ENCODE assay signal across 18 cellular contexts in genomic region chr18:63101811-63102210, GRCh38.
DNase-seq lines count a peak whose midpoint lies in the region; ATAC-seq and TF ChIP-seq lines count a peak whose summit lies in the region.
"Had no signal": no experiment of that assay in that cellular context is flagged by ENCODE, and none has a peak within 500 bp of the region (broad histone marks: within the 10 kb centered on the region; RNA-seq: fewer than 3 reads in every experiment).

No MANE protein-coding gene starts in this region.

- no peak overlapping the region for H3K4me3 Mint-ChIP-seq in activated CD8-positive, alpha-beta T cell treated with anti-CD3 and anti-CD28 coated beads, Interleukin-2, amount 10 ng/mL, durations not matched to agents 7 days and 5 days
- H3K4me3 Mint-ChIP-seq in activated CD8-positive, alpha-beta T cell treated with anti-CD3 and anti-CD28 coated beads for 36 hours, result no peak overlapping the region
- peak overlapping the region; percentile 61 for H3K4me3 Mint-ChIP-seq in activated naive CD8-positive, alpha-beta T cell treated with anti-CD3 and anti-CD28 coated beads, Interleukin-2, amount 10 ng/mL, durations not matched to agents 7 days and 5 days
- peak overlapping the region in 5 of 10 donors; percentile 21 to 61 (median 42) for H3K4me3 Mint-ChIP-seq in naive thymus-derived CD4-positive, alpha-beta T cell
- H3K4me3 Mint-ChIP-seq: CD8-positive, alpha-beta memory T cell; H9 had no signal

- H3K27me3 ChIP-seq in H7 (ENCODE audit: control insufficient read depth, insufficient read depth, low read length), result no peaks in the 10 kb centered on the region
- H3K27me3 ChIP-seq in naive thymus-derived CD4-positive, alpha-beta T cell (ENCODE audit: control insufficient read depth in 2 of 2, insufficient read depth in 2 of 2, low read length in 2 of 2), result no peaks in the 10 kb centered on the region
- no peaks in the 10 kb centered on the region for H3K27me3 ChIP-seq in prostate gland (replicated peaks; ENCODE audit: insufficient read depth)
- H3K27me3 ChIP-seq: Peyer's patch, SJSA1 had no signal

- intact Hi-C loops in activated CD8-positive, alpha-beta T cell treated with anti-CD3 and anti-CD28 coated beads for 36 hours (cut with micrococcal nuclease), result no loop called here
- intact Hi-C loops in naive thymus-derived CD4-positive, alpha-beta T cell (cut with micrococcal nuclease), result no loop called here
- intact Hi-C loops in prostate gland (cut with DNase I), result no loop called here

- no peak for TF ChIP-seq POLR2A in prostate gland (IDR thresholded peaks at IDR 0.05)

- H3K4me1 Mint-ChIP-seq in activated CD8-positive, alpha-beta T cell treated with anti-CD3 and anti-CD28 coated beads, Interleukin-2, amount 10 ng/mL, durations not matched to agents 7 days and 5 days (ENCODE audit: low read depth), result peaks cover 63% of the 10 kb centered on the region
- H3K4me1 Mint-ChIP-seq in activated CD8-positive, alpha-beta T cell treated with anti-CD3 and anti-CD28 coated beads for 36 hours (ENCODE audit: low read depth), result peaks cover 50% of the 10 kb centered on the region
- H3K4me1 Mint-ChIP-seq in activated naive CD8-positive, alpha-beta T cell treated with anti-CD3 and anti-CD28 coated beads, Interleukin-2, amount 10 ng/mL, durations not matched to agents 7 days and 5 days, result peaks cover 56% of the 10 kb centered on the region
- H3K4me1 Mint-ChIP-seq in naive thymus-derived CD4-positive, alpha-beta T cell, result peaks cover 49 to 71% (median 58%) of the 10 kb centered on the region in 7 donors

- ATAC-seq in activated CD8-positive, alpha-beta T cell treated with anti-CD3 and anti-CD28 coated beads, Interleukin-2, amount 10 ng/mL, durations not matched to agents 7 days and 5 days, result no peak
- no peak for ATAC-seq in activated CD8-positive, alpha-beta T cell treated with anti-CD3 and anti-CD28 coated beads for 36 hours
- no peak for ATAC-seq in activated naive CD8-positive, alpha-beta T cell treated with anti-CD3 and anti-CD28 coated beads, Interleukin-2, amount 10 ng/mL, durations not matched to agents 7 days and 5 days (ENCODE audit: low read depth)
- no peak for ATAC-seq in naive thymus-derived CD4-positive, alpha-beta T cell
- ATAC-seq in GM21515 (IDR thresholded peaks at IDR 0.05; ENCODE audit: unreplicated experiment), result no peak
- ATAC-seq: A549 had no signal

- H3K27ac ChIP-seq in naive thymus-derived CD4-positive, alpha-beta T cell (ENCODE audit: low read depth, low read length), result no peak overlapping the region
- H3K27ac ChIP-seq in prostate gland, result no peak overlapping the region
- H3K27ac ChIP-seq: A549, SJSA1 had no signal

- peaks cover 23 to 30% of the 10 kb centered on the region in 2 donors for H3K4me1 ChIP-seq in naive thymus-derived CD4-positive, alpha-beta T cell (ENCODE audit: control insufficient read depth in 2 of 2, insufficient read depth in 2 of 2, low read length in 2 of 2)
- no peaks in the 10 kb centered on the region for H3K4me1 ChIP-seq in prostate gland (replicated peaks)
- H3K4me1 ChIP-seq: A549 had no signal

- H3K27ac Mint-ChIP-seq in activated CD8-positive, alpha-beta T cell treated with anti-CD3 and anti-CD28 coated beads, Interleukin-2, amount 10 ng/mL, durations not matched to agents 7 days and 5 days, result peak overlapping the region; percentile 21
- no peak overlapping the region for H3K27ac Mint-ChIP-seq in activated CD8-positive, alpha-beta T cell treated with anti-CD3 and anti-CD28 coated beads for 36 hours
- H3K27ac Mint-ChIP-seq in activated naive CD8-positive, alpha-beta T cell treated with anti-CD3 and anti-CD28 coated beads, Interleukin-2, amount 10 ng/mL, durations not matched to agents 7 days and 5 days, result peak overlapping the region; percentile 78
- peak overlapping the region in 5 of 9 donors; percentile 8 to 81 (median 50) for H3K27ac Mint-ChIP-seq in naive thymus-derived CD4-positive, alpha-beta T cell
- H3K27ac Mint-ChIP-seq: H9 had no signal

- no peaks in the 10 kb centered on the region for H3K9me3 ChIP-seq in naive thymus-derived CD4-positive, alpha-beta T cell (ENCODE audit: control insufficient read depth in 2 of 3, low read length in 3 of 3)
- H3K9me3 ChIP-seq in prostate gland, result no peaks in the 10 kb centered on the region
- H3K9me3 ChIP-seq: A549, Peyer's patch, SJSA1 had no signal

- 96% methylated on average over 16 of the region's 16 CpGs for WGBS in prostate gland

- CTCF ChIA-PET in activated CD8-positive, alpha-beta T cell treated with anti-CD3 and anti-CD28 coated beads, Interleukin-2, amount 10 ng/mL, durations not matched to agents 7 days and 5 days (lab: Charles Lee), result interaction anchor here (0.6 to 1.6 kb wide), 2 partner anchors 18 to 223 kb away, joined by 3 to 4 read pairs; no protein-coding TSS in a partner anchor
- CTCF ChIA-PET in activated CD8-positive, alpha-beta T cell treated with anti-CD3 and anti-CD28 coated beads for 36 hours (lab: Charles Lee), result interaction anchor here (1.2 to 2.0 kb wide), 3 partner anchors 14 to 238 kb away, joined by 3 to 7 read pairs (median 3); no protein-coding TSS in a partner anchor
- CTCF ChIA-PET in naive thymus-derived CD4-positive, alpha-beta T cell (lab: Charles Lee), result no interaction called here

- DNase-seq in activated CD8-positive, alpha-beta T cell treated with anti-CD3 and anti-CD28 coated beads, Interleukin-2, amount 10 ng/mL, durations not matched to agents 7 days and 5 days, result peak; percentile 18
- no peak for DNase-seq in activated CD8-positive, alpha-beta T cell treated with anti-CD3 and anti-CD28 coated beads for 36 hours
- DNase-seq in H7, result peak; percentile 40
- no peak for DNase-seq in activated naive CD8-positive, alpha-beta T cell treated with anti-CD3 and anti-CD28 coated beads, Interleukin-2, amount 10 ng/mL, durations not matched to agents 7 days and 5 days
- DNase-seq in naive thymus-derived CD4-positive, alpha-beta T cell, result no peak
- DNase-seq in activated effector memory CD4-positive, alpha-beta T cell treated with anti-CD3 and anti-CD28 coated beads, Interleukin-2, amount 50 U/mL, for 16 hours, result no peak
- DNase-seq in prostate gland (ENCODE audit: low spot score), result no peak
- DNase-seq: CD8-positive, alpha-beta memory T cell; DMS53; H9; IMR-90; NCI-H1105; NCI-H2081; NCI-H446 treated with DMSO at 0.1 percent for 48 hours; Peyer's patch had no signal

- H3K9me3 Mint-ChIP-seq in activated CD8-positive, alpha-beta T cell treated with anti-CD3 and anti-CD28 coated beads, Interleukin-2, amount 10 ng/mL, durations not matched to agents 7 days and 5 days (ENCODE audit: insufficient read depth), result no peaks in the 10 kb centered on the region
- H3K9me3 Mint-ChIP-seq in activated CD8-positive, alpha-beta T cell treated with anti-CD3 and anti-CD28 coated beads for 36 hours, result no peaks in the 10 kb centered on the region
- peaks cover 13% of the 10 kb centered on the region for H3K9me3 Mint-ChIP-seq in activated naive CD8-positive, alpha-beta T cell treated with anti-CD3 and anti-CD28 coated beads, Interleukin-2, amount 10 ng/mL, durations not matched to agents 7 days and 5 days
- peaks cover 0 to 14% (median 0%) of the 10 kb centered on the region in 11 donors for H3K9me3 Mint-ChIP-seq in naive thymus-derived CD4-positive, alpha-beta T cell

- H3K4me3 ChIP-seq in H7 (ENCODE audit: insufficient read depth, low read depth, low read length), result no peak overlapping the region
- no peak overlapping the region for H3K4me3 ChIP-seq in naive thymus-derived CD4-positive, alpha-beta T cell (ENCODE audit: low read length)
- H3K4me3 ChIP-seq in prostate gland, result no peak overlapping the region
- H3K4me3 ChIP-seq: A549, Peyer's patch, SJSA1 had no signal

- H3K36me3 ChIP-seq in H7 (replicated peaks; ENCODE audit: control insufficient read depth, insufficient read depth, low read length) (no peaks in the 10 kb centered on the region), prostate gland (no peaks in the 10 kb centered on the region)
- H3K36me3 ChIP-seq in naive thymus-derived CD4-positive, alpha-beta T cell (ENCODE audit: control insufficient read depth in 2 of 3, insufficient read depth in 3 of 3, low read length in 3 of 3), result no peaks in the 10 kb centered on the region
- H3K36me3 ChIP-seq: Peyer's patch, SJSA1 had no signal

- H3K27me3 Mint-ChIP-seq in activated CD8-positive, alpha-beta T cell treated with anti-CD3 and anti-CD28 coated beads, Interleukin-2, amount 10 ng/mL, durations not matched to agents 7 days and 5 days (ENCODE audit: low read depth), result peaks cover 15% of the 10 kb centered on the region
- H3K27me3 Mint-ChIP-seq in activated CD8-positive, alpha-beta T cell treated with anti-CD3 and anti-CD28 coated beads for 36 hours, result peaks cover 2% of the 10 kb centered on the region
- H3K27me3 Mint-ChIP-seq in activated naive CD8-positive, alpha-beta T cell treated with anti-CD3 and anti-CD28 coated beads, Interleukin-2, amount 10 ng/mL, durations not matched to agents 7 days and 5 days, result peaks cover 3% of the 10 kb centered on the region
- peaks cover 0 to 18% (median 0%) of the 10 kb centered on the region in 5 donors for H3K27me3 Mint-ChIP-seq in naive thymus-derived CD4-positive, alpha-beta T cell

- TF ChIP-seq CTCF in activated CD8-positive, alpha-beta T cell treated with anti-CD3 and anti-CD28 coated beads for 36 hours (IDR thresholded peaks at IDR 0.05), result no peak
- no peak for TF ChIP-seq CTCF in prostate gland (IDR thresholded peaks at IDR 0.05)

- peaks cover 4% of the 10 kb centered on the region for H3K36me3 Mint-ChIP-seq in activated CD8-positive, alpha-beta T cell treated with anti-CD3 and anti-CD28 coated beads, Interleukin-2, amount 10 ng/mL, durations not matched to agents 7 days and 5 days (ENCODE audit: low read depth)
- no peaks in the 10 kb centered on the region for H3K36me3 Mint-ChIP-seq in activated CD8-positive, alpha-beta T cell treated with anti-CD3 and anti-CD28 coated beads for 36 hours (ENCODE audit: low read depth)
- H3K36me3 Mint-ChIP-seq in activated naive CD8-positive, alpha-beta T cell treated with anti-CD3 and anti-CD28 coated beads, Interleukin-2, amount 10 ng/mL, durations not matched to agents 7 days and 5 days, result peaks cover 15% of the 10 kb centered on the region
- peaks cover 0 to 18% (median 0%) of the 10 kb centered on the region in 5 donors for H3K36me3 Mint-ChIP-seq in naive thymus-derived CD4-positive, alpha-beta T cell
- H3K36me3 Mint-ChIP-seq: CD8-positive, alpha-beta memory T cell had no signal

- POLR2A ChIA-PET in activated CD8-positive, alpha-beta T cell treated with anti-CD3 and anti-CD28 coated beads, Interleukin-2, amount 10 ng/mL, durations not matched to agents 7 days and 5 days (lab: Charles Lee), result no interaction called here
- POLR2A ChIA-PET in activated CD8-positive, alpha-beta T cell treated with anti-CD3 and anti-CD28 coated beads for 36 hours (lab: Charles Lee), result no interaction called here
- POLR2A ChIA-PET in activated naive CD8-positive, alpha-beta T cell treated with anti-CD3 and anti-CD28 coated beads, Interleukin-2, amount 10 ng/mL, durations not matched to agents 7 days and 5 days (lab: Charles Lee), result interaction anchor here (0.8 to 1.6 kb wide), 2 partner anchors 10 to 264 kb away, joined by 3 to 5 read pairs; no protein-coding TSS in a partner anchor
- POLR2A ChIA-PET in naive thymus-derived CD4-positive, alpha-beta T cell (lab: Charles Lee), result interaction anchor here (0.6 kb wide), 1 partner anchor 62 kb away, joined by 3 read pairs; no protein-coding TSS in a partner anchor

Comparison
In these comparisons a context has a peak if more than half of its experiments do, and no peak if none do; other contexts are left out.
1. DNase-seq: peak in activated CD8-positive, alpha-beta T cell treated with anti-CD3 and anti-CD28 coated beads, Interleukin-2, amount 10 ng/mL, durations not matched to agents 7 days and 5 days (single experiment) and H7 (single experiment); none in activated CD8-positive, alpha-beta T cell treated with anti-CD3 and anti-CD28 coated beads for 36 hours (single experiment), activated naive CD8-positive, alpha-beta T cell treated with anti-CD3 and anti-CD28 coated beads, Interleukin-2, amount 10 ng/mL, durations not matched to agents 7 days and 5 days (single experiment), naive thymus-derived CD4-positive, alpha-beta T cell (0 of 9), activated effector memory CD4-positive, alpha-beta T cell treated with anti-CD3 and anti-CD28 coated beads, Interleukin-2, amount 50 U/mL, for 16 hours (single experiment) and prostate gland (single experiment).
2. POLR2A ChIA-PET loops: an anchor here in activated naive CD8-positive, alpha-beta T cell treated with anti-CD3 and anti-CD28 coated beads, Interleukin-2, amount 10 ng/mL, durations not matched to agents 7 days and 5 days (0.8 to 1.6 kb wide) and naive thymus-derived CD4-positive, alpha-beta T cell (0.6 kb wide); none called in activated CD8-positive, alpha-beta T cell treated with anti-CD3 and anti-CD28 coated beads, Interleukin-2, amount 10 ng/mL, durations not matched to agents 7 days and 5 days and activated CD8-positive, alpha-beta T cell treated with anti-CD3 and anti-CD28 coated beads for 36 hours.